29 cellular contexts compared by ENCODE assay signal in the genomic region with DNA sequence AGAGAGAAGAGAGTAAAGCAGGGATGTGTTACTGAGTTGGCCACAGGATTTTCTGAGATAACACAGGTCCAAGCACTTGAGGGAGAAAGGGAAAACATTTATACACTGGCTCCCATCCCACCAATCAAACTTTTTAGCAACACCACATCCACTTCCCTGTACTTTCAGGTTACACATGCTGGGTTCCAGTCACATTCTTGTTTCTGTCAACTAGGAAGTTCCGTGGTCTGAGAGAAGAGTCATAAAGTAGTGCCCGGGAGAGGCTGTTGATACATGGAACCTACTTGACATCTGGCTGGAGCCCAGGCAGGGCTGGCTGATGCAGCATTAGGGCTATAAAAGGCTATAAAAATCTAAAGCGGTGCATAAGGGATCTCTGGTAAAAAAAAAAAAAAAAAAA.
A peak's percentile ranks its signal among the peaks of the same experiment; 100 is the strongest.
DNase-seq lines count a peak whose midpoint lies in the region; ATAC-seq and TF ChIP-seq lines count a peak whose summit lies in the region.
"Had no signal": no experiment of that assay in that cellular context is flagged by ENCODE, and none has a peak within 500 bp of the region (broad histone marks: within the 10 kb centered on the region; RNA-seq: fewer than 3 reads in every experiment).

No MANE protein-coding gene starts in this region.

- H3K9me2 ChIP-seq in PC-3 (replicated peaks; ENCODE audit: low read length): no peaks in the 10 kb centered on the region

- no peak overlapping the region for H3K4me2 ChIP-seq in PC-3 (ENCODE audit: low read length)
- H3K4me2 ChIP-seq: A549 had no signal

- CTCF ChIA-PET in PC-3 (lab: Charles Lee): no interaction called here

- H3F3A ChIP-seq in PC-3 (ENCODE audit: low read length, unreplicated experiment): no peaks in the 10 kb centered on the region

- H3K27ac ChIP-seq in PC-3 (ENCODE audit: low read length): no peak overlapping the region
- peak overlapping the region in 1 of 4 donors; percentile 19 for H3K27ac ChIP-seq in transverse colon
- H3K27ac ChIP-seq: A549, prostate gland, SJCRH30, tibial artery had no signal

- DNase-seq in NCI-H748 (lab: John Stamatoyannopoulos, UW; ENCODE audit: unreplicated experiment): peak; percentile 4
- no peak for DNase-seq in NCI-H748 treated with DMSO at 0.1 percent for 48 hours (lab: John Stamatoyannopoulos, UW)
- peak; percentile 17 for DNase-seq in PC-3
- DNase-seq in left colon: peak; percentile 51 to 69
- peak; percentile 32 for DNase-seq in transverse colon
- no peak for DNase-seq in NCI-H69 (lab: John Stamatoyannopoulos, UW)
- DNase-seq in stimulated activated effector memory CD8-positive, alpha-beta T cell treated with anti-CD3 and anti-CD28 coated beads, Interleukin-12 subunit alpha, Interleukin-12 subunit beta, amount 100 ng/mL, for 72 hours (ENCODE audit: low spot score in 2 of 2): no peak
- DNase-seq: activated CD8-positive, alpha-beta T cell treated with anti-CD3 and anti-CD28 coated beads, Interleukin-2, amount 10 ng/mL, durations not matched to agents 7 days and 5 days; activated gamma-delta T cell treated with Interleukin-2 at 50 U/mL for 16 hours; BE2C; Caco-2; glutamatergic neuron; GOT3; NCI-H1417 treated with DMSO at 0.1 percent for 48 hours; NCI-H2171; NCI-H774; OCI-M1; SJCRH30; small intestine; stimulated activated CD4-positive, alpha-beta T cell treated with anti-CD3 and anti-CD28 coated beads, Interleukin-2, amount 100 ng/mL, for 24 hours; stimulated activated naive B cell treated with anti-CD40 and anti-IgM and Interleukin-4, amounts not matched to agents 10 μg/mL and 1 μg/mL and 100 μg/mL, for 72 hours; T-cell; tibial artery had no signal

- 28% methylated on average over 3 of the region's 3 CpGs; no CpG with 5 or more reads in 1 of the 2 donors for WGBS in transverse colon (ENCODE audit: low coverage in 1 of 2), 2 donors

- no peaks in the 10 kb centered on the region for H4K20me1 ChIP-seq in PC-3 (ENCODE audit: low read length)

- no peak overlapping the region for H3K27ac Mint-ChIP-seq in stimulated activated effector memory CD8-positive, alpha-beta T cell treated with anti-CD3 and anti-CD28 coated beads, Interleukin-12 subunit alpha, Interleukin-12 subunit beta, amount 100 ng/mL, for 72 hours
- H3K27ac Mint-ChIP-seq: activated CD8-positive, alpha-beta T cell treated with anti-CD3 and anti-CD28 coated beads, Interleukin-2, amount 10 ng/mL, durations not matched to agents 7 days and 5 days; dendritic cell treated with granulocyte-macrophage colony-stimulating factor and Interleukin-4, amounts not matched to agents 40 ng/mL and 50 ng/mL, for 4 days; stimulated activated naive B cell treated with anti-CD40 and anti-IgM and Interleukin-4, amounts not matched to agents 10 μg/mL and 1 μg/mL and 100 μg/mL, for 72 hours; T-cell had no signal

- no peak overlapping the region for H2AFZ ChIP-seq in PC-3 (ENCODE audit: low read length)

- TF ChIP-seq EP300 in transverse colon (IDR thresholded peaks at IDR 0.05; ENCODE audit: low read depth): no peak

- no peaks in the 10 kb centered on the region for H3K4me1 Mint-ChIP-seq in stimulated activated effector memory CD8-positive, alpha-beta T cell treated with anti-CD3 and anti-CD28 coated beads, Interleukin-12 subunit alpha, Interleukin-12 subunit beta, amount 100 ng/mL, for 72 hours
- H3K4me1 Mint-ChIP-seq: stimulated activated naive B cell treated with anti-CD40 and anti-IgM and Interleukin-4, amounts not matched to agents 10 μg/mL and 1 μg/mL and 100 μg/mL, for 72 hours; T-cell had no signal

- in situ Hi-C loops in transverse colon (cut with MboI; ENCODE audit: low pct_ligation_motif_present in 1 of 4, low pct_unique_long_range_greater_than_20kb in 1 of 4, low sequenced_read_pairs in 3 of 4): no loop called here

- no peaks in the 10 kb centered on the region for H3K9me3 ChIP-seq in PC-3 (ENCODE audit: low read length)
- H3K9me3 ChIP-seq in transverse colon: no peaks in the 10 kb centered on the region
- H3K9me3 ChIP-seq: BE2C, Caco-2, prostate gland, SJCRH30, tibial artery had no signal

- no peak overlapping the region for H3K4me3 Mint-ChIP-seq in stimulated activated effector memory CD8-positive, alpha-beta T cell treated with anti-CD3 and anti-CD28 coated beads, Interleukin-12 subunit alpha, Interleukin-12 subunit beta, amount 100 ng/mL, for 72 hours
- H3K4me3 Mint-ChIP-seq: activated CD8-positive, alpha-beta T cell treated with anti-CD3 and anti-CD28 coated beads, Interleukin-2, amount 10 ng/mL, durations not matched to agents 7 days and 5 days; dendritic cell treated with granulocyte-macrophage colony-stimulating factor and Interleukin-4, amounts not matched to agents 40 ng/mL and 50 ng/mL, for 4 days; stimulated activated naive B cell treated with anti-CD40 and anti-IgM and Interleukin-4, amounts not matched to agents 10 μg/mL and 1 μg/mL and 100 μg/mL, for 72 hours; T-cell had no signal

- H3K4me3 ChIP-seq in PC-3 (ENCODE audit: low read length) (no peak overlapping the region), transverse colon (no peak overlapping the region)
- H3K4me3 ChIP-seq: A549, prostate gland, SJCRH30, tibial artery had no signal

- no peak for TF ChIP-seq POLR2A in transverse colon (IDR thresholded peaks at IDR 0.05)

- no peaks in the 10 kb centered on the region for H3K27me3 ChIP-seq in PC-3 (ENCODE audit: low read length)
- no peaks in the 10 kb centered on the region for H3K27me3 ChIP-seq in transverse colon
- H3K27me3 ChIP-seq: BE2C, SJCRH30, tibial artery had no signal

- no peaks in the 10 kb centered on the region for H3K36me3 Mint-ChIP-seq in stimulated activated effector memory CD8-positive, alpha-beta T cell treated with anti-CD3 and anti-CD28 coated beads, Interleukin-12 subunit alpha, Interleukin-12 subunit beta, amount 100 ng/mL, for 72 hours
- H3K36me3 Mint-ChIP-seq: stimulated activated naive B cell treated with anti-CD40 and anti-IgM and Interleukin-4, amounts not matched to agents 10 μg/mL and 1 μg/mL and 100 μg/mL, for 72 hours; T-cell had no signal

- no TSS peak for BruUV-seq in PC-3 (replicated peaks; lab: Mats Ljungman, UMichigan)

- H3K36me3 ChIP-seq in PC-3 (ENCODE audit: low read depth, low read length): no peaks in the 10 kb centered on the region
- H3K36me3 ChIP-seq in transverse colon: no peaks in the 10 kb centered on the region
- H3K36me3 ChIP-seq: BE2C, prostate gland, SJCRH30, tibial artery had no signal

- intact Hi-C loops in PC-3 (cut with micrococcal nuclease): no loop called here
- intact Hi-C loops in left colon (cut with DNase I, micrococcal nuclease): no loop called here
- intact Hi-C loops in transverse colon (cut with DNase I; ENCODE audit: low total_unique reads): no loop called here

- H3K4me1 ChIP-seq in PC-3 (ENCODE audit: insufficient read depth, low read length): no peaks in the 10 kb centered on the region
- H3K4me1 ChIP-seq in transverse colon: peaks cover 0 to 9% (median 3%) of the 10 kb centered on the region in 4 donors
- H3K4me1 ChIP-seq: A549, BE2C, Caco-2, prostate gland, SJCRH30, tibial artery had no signal

- peaks cover 14% of the 10 kb centered on the region for H3K9me3 Mint-ChIP-seq in stimulated activated effector memory CD8-positive, alpha-beta T cell treated with anti-CD3 and anti-CD28 coated beads, Interleukin-12 subunit alpha, Interleukin-12 subunit beta, amount 100 ng/mL, for 72 hours

- no peaks in the 10 kb centered on the region for H3K79me2 ChIP-seq in PC-3 (ENCODE audit: low read length)

- TF ChIP-seq CTCF in PC-3 (conservative IDR thresholded peaks at IDR 0.05; ENCODE audit: low read depth, low read length) (no peak), transverse colon (IDR thresholded peaks at IDR 0.05) (no peak)

- no peak overlapping the region for H3K9ac ChIP-seq in PC-3 (ENCODE audit: low read length)

- peak; percentile 43; the same call in 1 of the 2 replicates for ATAC-seq in PC-3
- peak; percentile 99 for ATAC-seq in left colon
- ATAC-seq in GM21360 (IDR thresholded peaks at IDR 0.05; ENCODE audit: unreplicated experiment): no peak
- no peak for ATAC-seq in stimulated activated effector memory CD8-positive, alpha-beta T cell treated with anti-CD3 and anti-CD28 coated beads, Interleukin-12 subunit alpha, Interleukin-12 subunit beta, amount 100 ng/mL, for 72 hours
- ATAC-seq: A549; activated CD4-positive, CD25-positive, alpha-beta regulatory T cell treated with anti-CD3 and anti-CD28 coated beads, Interleukin-2, amount 50 U/mL, for 24 hours; activated CD8-positive, alpha-beta T cell treated with anti-CD3 and anti-CD28 coated beads, Interleukin-2, amount 10 ng/mL, durations not matched to agents 7 days and 5 days; left lobe of liver; stimulated activated naive B cell treated with anti-CD40 and anti-IgM and Interleukin-4, amounts not matched to agents 10 μg/mL and 1 μg/mL and 100 μg/mL, for 72 hours; T-cell had no signal

- POLR2A ChIA-PET in PC-3 (lab: Charles Lee; ENCODE audit: unreplicated experiment): no interaction called here

Comparison
In these comparisons a context has a peak if more than half of its experiments do, and no peak if none do; other contexts are left out.
1. DNase-seq: peak in NCI-H748 (single experiment), PC-3 (single experiment), left colon (2 of 2) and transverse colon (single experiment); none in NCI-H748 treated with DMSO at 0.1 percent for 48 hours (single experiment), NCI-H69 (single experiment) and stimulated activated effector memory CD8-positive, alpha-beta T cell treated with anti-CD3 and anti-CD28 coated beads, Interleukin-12 subunit alpha, Interleukin-12 subunit beta, amount 100 ng/mL, for 72 hours (0 of 2).
2. ATAC-seq: peak in PC-3 (single experiment) and left colon (single experiment); none in GM21360 (single experiment) and stimulated activated effector memory CD8-positive, alpha-beta T cell treated with anti-CD3 and anti-CD28 coated beads, Interleukin-12 subunit alpha, Interleukin-12 subunit beta, amount 100 ng/mL, for 72 hours (single experiment).